Comparison of ENCODE assay signal across 8 cellular contexts in genomic region chr9:127569819-127570401, GRCh38. TPM values are rescaled to one million over a fixed set of nuclear protein-coding genes. Genes with fewer than 3 reads are reported as not detected.
DNase-seq lines count a peak whose midpoint lies in the region; ATAC-seq and TF ChIP-seq lines count a peak whose summit lies in the region.

No MANE protein-coding gene starts in this region.

- no peak for TF ChIP-seq CTCF in WTC11 (IDR thresholded peaks at IDR 0.05)
- no peak for TF ChIP-seq CTCF in foreskin fibroblast (IDR thresholded peaks at IDR 0.05; ENCODE audit: low read depth, low read length)
- TF ChIP-seq CTCF in GM20000 (IDR thresholded peaks at IDR 0.05; ENCODE audit: extremely low read depth, missing control alignments), result no peak

- H3K4me3 Mint-ChIP-seq in IgD-negative memory B cell (peak overlapping the region; percentile 50 to 94 (median 86)), WTC11 (peak overlapping the region; percentile 71)

- POLR2A ChIA-PET in WTC11 (lab: Charles Lee), result interaction anchor here (0.6 kb wide), 3 partner anchors 14 to 236 kb away, joined by 3 to 7 read pairs (median 3); no protein-coding TSS in a partner anchor

- peak overlapping the region; percentile 49 to 59 for H3K4me3 ChIP-seq in foreskin fibroblast (ENCODE audit: low read depth in 1 of 2, low read length in 2 of 2)
- peak overlapping the region; percentile 52 for H3K4me3 ChIP-seq in skeletal muscle cell (ENCODE audit: low read depth, low read length)

- intact Hi-C loops in posterior vena cava (cut with DNase I), result loop anchor here in 1 of 2 donors (5.0 kb wide), 1 partner anchor 63 kb away; no protein-coding TSS in a partner anchor

- peaks cover 5 to 13% (median 11%) of the 10 kb centered on the region in 3 donors for H3K4me1 Mint-ChIP-seq in IgD-negative memory B cell
- H3K4me1 Mint-ChIP-seq in WTC11, result peaks cover 30% of the 10 kb centered on the region

- ATAC-seq in WTC11 (no peak), HG02678 (IDR thresholded peaks at IDR 0.05; ENCODE audit: unreplicated experiment) (no peak)

- CTCF ChIA-PET in WTC11 (lab: Charles Lee), result interaction anchor here (0.9 to 3.1 kb wide), 5 partner anchors 9 to 165 kb away, joined by 4 to 16 read pairs (median 7); partner anchors contain the start of gene TOR2A

- H3K27ac Mint-ChIP-seq in IgD-negative memory B cell (peak overlapping the region in 2 of 3 donors; percentile 1 to 33), WTC11 (no peak overlapping the region)

- H3K36me3 Mint-ChIP-seq in IgD-negative memory B cell (no peaks in the 10 kb centered on the region), WTC11 (no peaks in the 10 kb centered on the region)

- no peaks in the 10 kb centered on the region for H3K27me3 Mint-ChIP-seq in IgD-negative memory B cell
- H3K27me3 Mint-ChIP-seq in WTC11 (ENCODE audit: low read depth), result peaks cover 10% of the 10 kb centered on the region

- H3K9me3 Mint-ChIP-seq in IgD-negative memory B cell (no peaks in the 10 kb centered on the region), WTC11 (no peaks in the 10 kb centered on the region)

- DNase-seq in DMS153 (lab: John Stamatoyannopoulos, UW), result peak; percentile 93
- DNase-seq in WTC11 (ENCODE audit: low spot score), result no peak
- DNase-seq in foreskin fibroblast, result peak in 1 of 2 donors; percentile 61
- no peak for DNase-seq in skeletal muscle cell (ENCODE audit: low read depth)
- no peak for DNase-seq in GM20000 (ENCODE audit: low spot score)
- no peak for DNase-seq in posterior vena cava (ENCODE audit: low spot score)

TF ChIP-seq in WTC11, 78 proteins besides CTCF, POLR2A, EP300 and RAD21:
- TF ChIP-seq PRDM15 (CRISPR knock-in tag; IDR thresholded peaks at IDR 0.05), result 0 out of 2 replicates have a peak, but pooled peaks have one; percentile 23
- no peak for TF ChIP-seq TP53 (CRISPR knock-in tag; IDR thresholded peaks at IDR 0.05)
- 0 out of 2 replicates have a peak, but pooled peaks have one; percentile 3 for TF ChIP-seq ARID4B (CRISPR knock-in tag; IDR thresholded peaks at IDR 0.05; ENCODE audit: borderline replicate concordance)

RNA-seq across cellular contexts. Expression of gene STXBP1, which starts 42.2 kb away (rescaled TPM):
- 0.33 TPM for polyA plus RNA-seq in IgD-negative memory B cell
- 37.1 to 45.6 TPM (median 40.3 TPM) in 3 replicates for total RNA-seq in WTC11 (2021)
- 10 to 100 TPM; 69.4 to 80.3 TPM for total RNA-seq in posterior vena cava
